Comparison of ENCODE assay signal across 8 cellular contexts in genomic region chr20:49768204-49769124, GRCh38. TPM values are rescaled to one million over a fixed set of nuclear protein-coding genes. Genes with fewer than 3 reads are reported as not detected.
DNase-seq lines count a peak whose midpoint lies in the region; ATAC-seq and TF ChIP-seq lines count a peak whose summit lies in the region.

No MANE protein-coding gene starts in this region.

- H3K27ac ChIP-seq in OCI-LY7 (ENCODE audit: low read depth, low read length, poor library complexity, severe bottlenecking) = no peak overlapping the region

- peaks cover 42% of the 10 kb centered on the region for H3K27me3 Mint-ChIP-seq in activated T-cell treated with anti-CD3 and anti-CD28 coated beads, Interleukin-2, amount 50 U/mL, for 4 hours (ENCODE audit: low read depth)

- H3K9me3 ChIP-seq in OCI-LY7 (ENCODE audit: low read length) = no peaks in the 10 kb centered on the region

- H3K9me2 ChIP-seq in OCI-LY7 (ENCODE audit: insufficient read depth, low read length) = no peaks in the 10 kb centered on the region

- H3K36me3 ChIP-seq in OCI-LY7 (ENCODE audit: insufficient read depth, low read length) = no peaks in the 10 kb centered on the region

- H3K36me3 Mint-ChIP-seq in activated T-cell treated with anti-CD3 and anti-CD28 coated beads, Interleukin-2, amount 50 U/mL, for 4 hours (ENCODE audit: insufficient read depth) = no peaks in the 10 kb centered on the region

- peaks cover 24% of the 10 kb centered on the region for H3K4me1 Mint-ChIP-seq in activated T-cell treated with anti-CD3 and anti-CD28 coated beads, Interleukin-2, amount 50 U/mL, for 4 hours (ENCODE audit: low read depth)

- no peaks in the 10 kb centered on the region for H3K4me1 ChIP-seq in OCI-LY7 (ENCODE audit: insufficient read depth, low read length, poor library complexity, severe bottlenecking)

- peak; percentile 66 to 77 for ATAC-seq in activated T-cell treated with anti-CD3 and anti-CD28 coated beads, Interleukin-2, amount 50 U/mL, for 4 hours

- H2AFZ ChIP-seq in OCI-LY7 (ENCODE audit: low read length) = no peak overlapping the region

- H3K4me3 ChIP-seq in OCI-LY7 (ENCODE audit: low read depth, low read length, poor library complexity, severe bottlenecking) = no peak overlapping the region

- no peak for TF ChIP-seq CTCF in OCI-LY7 (conservative IDR thresholded peaks at IDR 0.05; ENCODE audit: low read length)

- no peak overlapping the region for H3K4me3 Mint-ChIP-seq in activated T-cell treated with anti-CD3 and anti-CD28 coated beads, Interleukin-2, amount 50 U/mL, for 4 hours

- H3K4me2 ChIP-seq in OCI-LY7 (ENCODE audit: low read length) = no peak overlapping the region

- no peaks in the 10 kb centered on the region for H4K20me1 ChIP-seq in OCI-LY7 (ENCODE audit: insufficient read depth, low read length)

- no TSS peak for BruUV-seq in OCI-LY7 (replicated peaks; lab: Mats Ljungman, UMichigan)

- CTCF ChIA-PET in OCI-LY7 (lab: Charles Lee; ENCODE audit: unreplicated experiment) = no interaction called here

- H3K9me3 Mint-ChIP-seq in activated T-cell treated with anti-CD3 and anti-CD28 coated beads, Interleukin-2, amount 50 U/mL, for 4 hours = no peaks in the 10 kb centered on the region

- peak; percentile 69 for DNase-seq in DMS153 (lab: John Stamatoyannopoulos, UW)
- DNase-seq in M059J (ENCODE audit: low read depth) = peak; percentile 97
- no peak for DNase-seq in activated T-cell treated with anti-CD3 and anti-CD28 coated beads, Interleukin-2, amount 50 U/mL, for 4 hours
- peak; percentile 85 for DNase-seq in cardiac septum (ENCODE audit: low spot score)
- DNase-seq in renal cortical epithelial cell (ENCODE audit: low read depth) = peak; percentile 99
- DNase-seq in NCI-H187 treated with DMSO at 0.1 percent for 48 hours (lab: John Stamatoyannopoulos, UW) = no peak
- DNase-seq in OCI-LY7 (ENCODE audit: low spot score) = no peak
- DNase-seq in NK-92 (lab: John Stamatoyannopoulos, UW; ENCODE audit: unreplicated experiment) = no peak

- intact Hi-C loops in cardiac septum (cut with DNase I) (no loop called here), OCI-LY7 (cut with micrococcal nuclease; ENCODE audit: unreplicated experiment) (no loop called here)

- POLR2A ChIA-PET in OCI-LY7 (lab: Charles Lee) = no interaction called here

- H3K79me2 ChIP-seq in OCI-LY7 (ENCODE audit: insufficient read depth, low read depth, low read length) = no peaks in the 10 kb centered on the region

RNA-seq across cellular contexts. Expression of gene SLC9A8, which starts 44.2 kb away (rescaled TPM):
- 6.0 and 9.0 TPM in 2 replicates for total RNA-seq in M059J (2014; rRNA removed; shearing (Covaris generic))
- 10 to 100 TPM; 11.9 to 16.4 (median 13.2) TPM for total RNA-seq in activated T-cell treated with anti-CD3 and anti-CD28 coated beads, Interleukin-2, amount 50 U/mL, for 4 hours
- 7.2 TPM for total RNA-seq in cardiac septum
- total RNA-seq in renal cortical epithelial cell = 5.7 and 10.3 TPM in 2 replicates
- total RNA-seq in OCI-LY7 (2014; rRNA removed; shearing (Covaris generic)) = 13.9 and 30.3 TPM in 2 replicates
- 22.0 and 28.7 TPM in 2 replicates for total RNA-seq in OCI-LY7 (2022)

RNA-seq across cellular contexts. Expression of gene B4GALT5, which starts 54.8 kb away (rescaled TPM):
- total RNA-seq in M059J (2014; rRNA removed; shearing (Covaris generic)) = 30.2 and 46.0 TPM in 2 replicates
- 10 to 100 TPM; 41.6 to 51.9 (median 44.5) TPM for total RNA-seq in activated T-cell treated with anti-CD3 and anti-CD28 coated beads, Interleukin-2, amount 50 U/mL, for 4 hours
- total RNA-seq in cardiac septum (28.0 TPM), renal cortical epithelial cell (53.8 and 59.9 TPM in 2 replicates), OCI-LY7 (2022) (14.8 and 18.8 TPM in 2 replicates)
- 9.7 and 9.8 TPM in 2 replicates for total RNA-seq in OCI-LY7 (2014; rRNA removed; shearing (Covaris generic))

Comparison
In these comparisons a context has a peak if more than half of its experiments do, and no peak if none do; other contexts are left out.
1. DNase-seq: peak in DMS153 (single experiment), M059J (single experiment), cardiac septum (single experiment) and renal cortical epithelial cell (single experiment); none in activated T-cell treated with anti-CD3 and anti-CD28 coated beads, Interleukin-2, amount 50 U/mL, for 4 hours (single experiment), NCI-H187 treated with DMSO at 0.1 percent for 48 hours (single experiment), OCI-LY7 (single experiment) and NK-92 (single experiment).